In genomic region chr18:77177009-77177408, GRCh38 we compare ENCODE assay signal across 23 cellular contexts. TPM values are rescaled to one million over a fixed set of nuclear protein-coding genes. Genes with fewer than 3 reads are reported as not detected.
DNase-seq lines count a peak whose midpoint lies in the region; ATAC-seq, FAIRE-seq and TF ChIP-seq lines count a peak whose summit lies in the region.
"Had no signal": no experiment of that assay in that cellular context is flagged by ENCODE, and none has a peak within 500 bp of the region (broad histone marks: within the 10 kb centered on the region; RNA-seq: fewer than 3 reads in every experiment).

No MANE protein-coding gene starts in this region.

- TF ChIP-seq CTCF in A549 (IDR thresholded peaks at IDR 0.05) (no peak), brain microvascular endothelial cell (IDR thresholded peaks at IDR 0.05; ENCODE audit: low read depth, low read length, missing control alignments) (no peak), foreskin fibroblast (IDR thresholded peaks at IDR 0.05; ENCODE audit: low read depth, low read length) (no peak), lower leg skin (IDR thresholded peaks at IDR 0.05) (no peak)

- H3K27ac ChIP-seq in A549 (no peak overlapping the region), brain microvascular endothelial cell (no peak overlapping the region)
- H3K27ac ChIP-seq: left ventricle myocardium inferior, testis, WERI-Rb-1 had no signal

- no peaks in the 10 kb centered on the region for H3K36me3 ChIP-seq in brain microvascular endothelial cell (replicated peaks)
- H3K36me3 ChIP-seq: left ventricle myocardium inferior, WERI-Rb-1 had no signal

- peak overlapping the region; percentile 43 for H3K4me2 ChIP-seq in A549

- POLR2A ChIA-PET in A549 (lab: Yijun Ruan, JAX) = no interaction called here

- intact Hi-C loops in lower leg skin (cut with DNase I; ENCODE audit: low total_unique reads) = no loop called here

- DNase-seq in A549 (ENCODE audit: low read depth in 1 of 2, low spot score in 1 of 2) = peak; percentile 3 to 35
- DNase-seq in LHCN-M2 (ENCODE audit: low read depth) = peak; percentile 37
- DNase-seq in brain microvascular endothelial cell = peak; percentile 70
- DNase-seq in foreskin fibroblast = peak; percentile 18 to 41
- DNase-seq in activated T-cell treated with anti-CD3 and anti-CD28 coated beads, Interleukin-2, amount 50 U/mL, for 24 hours = no peak
- DNase-seq in NCI-H2107 (lab: John Stamatoyannopoulos, UW) = no peak
- no peak for DNase-seq in NCI-H2029 (lab: John Stamatoyannopoulos, UW)
- DNase-seq in lower leg skin (ENCODE audit: low spot score in 2 of 2) = no peak
- DNase-seq: activated CD4-positive, alpha-beta T cell treated with anti-CD3 and anti-CD28 coated beads, Interleukin-2, amount 50 U/mL, for 48 hours; activated naive CD4-positive, alpha-beta T cell treated with Interleukin-2 at 50 U/mL for 16 hours; anterior cingulate cortex; C1 segment of cervical spinal cord; endodermal cell; left ventricle myocardium inferior; MM.1S; mucosa of descending colon; NCI-H1930; retina; SIG-M5; testis; WERI-Rb-1 had no signal

- no peak for FAIRE-seq in A549 (lab: Jason Lieb, UNC)
- FAIRE-seq: GM12891, H54 had no signal

- no peak overlapping the region for H3K27ac Mint-ChIP-seq in activated T-cell treated with anti-CD3 and anti-CD28 coated beads, Interleukin-2, amount 50 U/mL, for 24 hours
- H3K27ac Mint-ChIP-seq: endodermal cell had no signal

- peaks cover 9% of the 10 kb centered on the region; the same call in 2 of the 3 replicates for H3K4me1 ChIP-seq in A549
- H3K4me1 ChIP-seq: left ventricle myocardium inferior, testis had no signal

- in situ Hi-C loops in brain microvascular endothelial cell (cut with HindIII; ENCODE audit: low pct_ligation_motif_present, low sequenced_read_pairs) = no loop called here

- peak; percentile 83 to 86 for ATAC-seq in A549
- ATAC-seq: mucosa of descending colon had no signal

- H3K4me3 ChIP-seq in A549 = no peak overlapping the region
- no peak overlapping the region for H3K4me3 ChIP-seq in brain microvascular endothelial cell (ENCODE audit: low read depth, low read length)
- no peak overlapping the region for H3K4me3 ChIP-seq in foreskin fibroblast (ENCODE audit: low read depth in 1 of 2, low read length in 2 of 2)
- no peak overlapping the region for H3K4me3 ChIP-seq in lower leg skin (ENCODE audit: low read depth, poor library complexity, severe bottlenecking)
- H3K4me3 ChIP-seq: left ventricle myocardium inferior, mucosa of descending colon, testis had no signal

- WGBS in A549 (ENCODE audit: missing lambda C conversion rate) = 0% methylated on average over 1 of the region's 1 CpG
- 67 to 88% methylated on average over 1 of the region's 1 CpG for WGBS in lower leg skin, 2 donors

- TF ChIP-seq RAD21 in A549 (conservative IDR thresholded peaks at IDR 0.05 in 1 of 2, IDR thresholded peaks at IDR 0.05 in 1 of 2) = no peak

- no peaks in the 10 kb centered on the region for H3K9me3 Mint-ChIP-seq in activated T-cell treated with anti-CD3 and anti-CD28 coated beads, Interleukin-2, amount 50 U/mL, for 24 hours
- H3K9me3 Mint-ChIP-seq: endodermal cell had no signal

- no peaks in the 10 kb centered on the region for H3K36me3 Mint-ChIP-seq in activated T-cell treated with anti-CD3 and anti-CD28 coated beads, Interleukin-2, amount 50 U/mL, for 24 hours (ENCODE audit: low read depth)

- H3K27me3 Mint-ChIP-seq in activated T-cell treated with anti-CD3 and anti-CD28 coated beads, Interleukin-2, amount 50 U/mL, for 24 hours = no peaks in the 10 kb centered on the region

- H3K27me3 ChIP-seq in brain microvascular endothelial cell (replicated peaks) = no peaks in the 10 kb centered on the region
- H3K27me3 ChIP-seq: testis had no signal

- no peak overlapping the region for H3K4me3 Mint-ChIP-seq in activated T-cell treated with anti-CD3 and anti-CD28 coated beads, Interleukin-2, amount 50 U/mL, for 24 hours
- H3K4me3 Mint-ChIP-seq: endodermal cell had no signal

- CTCF ChIA-PET in A549 (lab: Yijun Ruan, JAX) = interaction anchor here (1.8 kb wide), 1 partner anchor 36 kb away, joined by 4 read pairs; no protein-coding TSS in a partner anchor

- H3K4me1 Mint-ChIP-seq in activated T-cell treated with anti-CD3 and anti-CD28 coated beads, Interleukin-2, amount 50 U/mL, for 24 hours (ENCODE audit: low read depth) = peaks cover 2% of the 10 kb centered on the region
- H3K4me1 Mint-ChIP-seq: endodermal cell had no signal

- TF ChIP-seq POLR2A in A549 (IDR thresholded peaks at IDR 0.05; ENCODE audit: low read length) (no peak), lower leg skin (IDR thresholded peaks at IDR 0.05) (no peak)

- H3K9me3 ChIP-seq in A549 = no peaks in the 10 kb centered on the region
- H3K9me3 ChIP-seq: left ventricle myocardium inferior, mucosa of descending colon, testis had no signal

- TF ChIP-seq EP300 in A549 (IDR thresholded peaks at IDR 0.05) = no peak

TF ChIP-seq in A549, 52 proteins besides CTCF, POLR2A, EP300 and RAD21:
- TF ChIP-seq HEYL (CRISPR knock-in tag; IDR thresholded peaks at IDR 0.05) = no peak
- no peak for TF ChIP-seq FOSL2 (IDR thresholded peaks at IDR 0.05)
- TF ChIP-seq FOSL2 (CRISPR knock-in tag; IDR thresholded peaks at IDR 0.05) = 0 out of 2 replicates have a peak, but pooled peaks have one; percentile 19

RNA-seq across cellular contexts. Expression of gene MBP, which starts 44.4 kb away (rescaled TPM):
- polyA plus RNA-seq in A549 (2011; rRNA removed) (28.6 and 33.1 TPM in 2 replicates), A549 (2017; fragmentation: RNase III; extraction: RNeasy Plus Mini Kit Qiagen cat#74134 plus additional on column Dnase treatment) (8.5 to 9.0 TPM (median 8.6 TPM) in 3 replicates)
- 7.0 and 7.3 TPM in 2 replicates for polyA plus RNA-seq in A549 (2012; cell fraction: cytosol; rRNA removed)
- 8.4 and 9.6 TPM in 2 replicates for polyA plus RNA-seq in A549 (2012; cell fraction: nucleus; rRNA removed)
- polyA minus RNA-seq in A549 (2011; rRNA and poly(A)+ RNA removed) = 31.0 and 39.2 TPM in 2 replicates
- total RNA-seq in LHCN-M2 (2014; rRNA removed) (under 0.01 and 1.0 TPM in 2 replicates), lower leg skin (10 to 100 TPM; 45.0 to 60.0 (median 51.9) TPM)
- polyA plus RNA-seq in LHCN-M2 (2012) = 0.09 TPM

Comparison
In these comparisons a context has a peak if more than half of its experiments do, and no peak if none do; other contexts are left out.
1. DNase-seq: peak in A549 (2 of 2), LHCN-M2 (single experiment), brain microvascular endothelial cell (single experiment) and foreskin fibroblast (2 of 2); none in activated T-cell treated with anti-CD3 and anti-CD28 coated beads, Interleukin-2, amount 50 U/mL, for 24 hours (single experiment), NCI-H2107 (single experiment), NCI-H2029 (single experiment) and lower leg skin (0 of 2).
2. RNA of gene MBP, which starts 44.4 kb away (total RNA-seq): 45.0 to 60.0 TPM in lower leg skin; under 0.01 to 1.0 TPM in LHCN-M2; every median in the first group is over 10 times any median in the second.